ENCODE assay signal across 30 cellular contexts in the genomic region with DNA sequence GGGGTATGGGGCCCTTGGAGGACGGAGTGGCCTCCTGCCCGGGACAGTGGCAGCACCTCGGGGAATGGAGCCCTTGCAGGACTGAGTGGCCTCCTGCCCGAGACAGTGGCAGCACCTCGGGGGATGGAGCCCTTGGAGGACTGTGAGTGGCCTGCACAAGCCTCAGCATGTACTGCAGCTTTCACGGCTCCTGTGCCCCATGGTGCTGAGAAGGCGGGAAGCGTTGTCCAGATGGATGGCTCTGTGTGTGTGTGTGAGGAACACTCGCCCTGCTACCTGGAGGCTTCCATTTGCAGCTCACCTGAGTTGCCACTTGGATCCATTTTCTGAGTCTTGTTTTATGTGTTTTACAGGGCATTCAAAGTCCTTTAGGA.
"Had no signal": no experiment of that assay in that cellular context is flagged by ENCODE, and none has a peak within 500 bp of the region (broad histone marks: within the 10 kb centered on the region; RNA-seq: fewer than 3 reads in every experiment).

No MANE protein-coding gene starts in this region.

- H3K27ac ChIP-seq: ascending aorta, breast epithelium, cardiac muscle cell, colonic mucosa, dorsolateral prefrontal cortex, esophagus muscularis mucosa, foreskin keratinocyte, gastrocnemius medialis, heart left ventricle had no signal

- H3K36me3 Mint-ChIP-seq: activated CD4-positive, alpha-beta memory T cell treated with anti-CD3 and anti-CD28 coated beads for 36 hours; activated naive CD4-positive, alpha-beta T cell treated with anti-CD3 and anti-CD28 coated beads, Interleukin-2, amount 10 ng/mL, durations not matched to agents 7 days and 5 days; activated naive CD4-positive, alpha-beta T cell treated with anti-CD3 and anti-CD28 coated beads, Interleukin-2, amount 50 U/mL, for 72 hours; activated naive CD8-positive, alpha-beta T cell treated with anti-CD3 and anti-CD28 coated beads, Interleukin-2, amount 10 ng/mL, durations not matched to agents 7 days and 5 days; brain had no signal

- DNase-seq: activated CD4-positive, alpha-beta memory T cell treated with anti-CD3 and anti-CD28 coated beads for 36 hours; activated CD4-positive, alpha-beta T cell treated with anti-CD3 and anti-CD28 coated beads for 36 hours; activated CD4-positive, alpha-beta T cell treated with anti-CD3 and anti-CD28 coated beads, Interleukin-2, amount 10 ng/mL, durations not matched to agents 24 days and 14 days; activated CD4-positive, CD25-positive, alpha-beta regulatory T cell; activated CD4-positive, CD25-positive, alpha-beta regulatory T cell treated with anti-CD3 and anti-CD28 coated beads, Interleukin-2, amount 50 U/mL, for 72 hours; activated CD8-positive, alpha-beta T cell treated with anti-CD3 and anti-CD28 coated beads, Interleukin-2, amount 10 ng/mL, durations not matched to agents 7 days and 5 days; activated effector memory CD4-positive, alpha-beta T cell treated with anti-CD3 and anti-CD28 coated beads, Interleukin-2, amount 50 U/mL, for 16 hours; activated naive CD4-positive, alpha-beta T cell; activated naive CD4-positive, alpha-beta T cell treated with anti-CD3 and anti-CD28 coated beads, Interleukin-2, amount 10 ng/mL, durations not matched to agents 7 days and 5 days; activated naive CD8-positive, alpha-beta T cell treated with anti-CD3 and anti-CD28 coated beads, Interleukin-2, amount 10 ng/mL, durations not matched to agents 7 days and 5 days; activated T-cell treated with anti-CD3 and anti-CD28 coated beads, Interleukin-2, amount 50 U/mL, for 4 hours; central memory CD4-positive, alpha-beta T cell; cerebellar nuclear complex; colonic mucosa; effector memory CD4-positive, alpha-beta T cell; erythroblast; foreskin keratinocyte; gastrocnemius medialis; glutamatergic neuron; T-helper 2 cell had no signal

- H3K9me3 ChIP-seq: ascending aorta, colonic mucosa, gastrocnemius medialis had no signal

- H3K27ac Mint-ChIP-seq: activated CD4-positive, alpha-beta memory T cell treated with anti-CD3 and anti-CD28 coated beads for 36 hours; activated CD4-positive, alpha-beta T cell treated with anti-CD3 and anti-CD28 coated beads for 36 hours; activated CD4-positive, alpha-beta T cell treated with anti-CD3 and anti-CD28 coated beads, Interleukin-2, amount 10 ng/mL, durations not matched to agents 24 days and 14 days; activated CD8-positive, alpha-beta T cell treated with anti-CD3 and anti-CD28 coated beads, Interleukin-2, amount 10 ng/mL, durations not matched to agents 7 days and 5 days; activated naive CD4-positive, alpha-beta T cell treated with anti-CD3 and anti-CD28 coated beads, Interleukin-2, amount 10 ng/mL, durations not matched to agents 7 days and 5 days; activated naive CD4-positive, alpha-beta T cell treated with anti-CD3 and anti-CD28 coated beads, Interleukin-2, amount 50 U/mL, for 72 hours; activated naive CD8-positive, alpha-beta T cell treated with anti-CD3 and anti-CD28 coated beads, Interleukin-2, amount 10 ng/mL, durations not matched to agents 7 days and 5 days; activated T-helper 17 cell treated with anti-CD3 and anti-CD28 coated beads, Interleukin-2, amount 50 U/mL, for 72 hours; dendritic cell treated with granulocyte-macrophage colony-stimulating factor and Interleukin-4, amounts not matched to agents 40 ng/mL and 50 ng/mL, for 4 days had no signal

- H3K4me3 ChIP-seq: ascending aorta, breast epithelium, cardiac muscle cell, colonic mucosa, dorsolateral prefrontal cortex, esophagus muscularis mucosa, gastrocnemius medialis, heart left ventricle had no signal

- ATAC-seq: activated CD4-positive, alpha-beta T cell treated with anti-CD3 and anti-CD28 coated beads for 36 hours; activated CD8-positive, alpha-beta T cell treated with anti-CD3 and anti-CD28 coated beads, Interleukin-2, amount 10 ng/mL, durations not matched to agents 7 days and 5 days; activated naive CD4-positive, alpha-beta T cell treated with anti-CD3 and anti-CD28 coated beads, Interleukin-2, amount 50 U/mL, for 72 hours; activated T-cell treated with anti-CD3 and anti-CD28 coated beads, Interleukin-2, amount 50 U/mL, for 4 hours; activated T-helper 17 cell treated with anti-CD3 and anti-CD28 coated beads, Interleukin-2, amount 50 U/mL, for 72 hours; foreskin keratinocyte; gastrocnemius medialis had no signal

- H3K9me3 Mint-ChIP-seq: activated CD4-positive, alpha-beta T cell treated with anti-CD3 and anti-CD28 coated beads, Interleukin-2, amount 10 ng/mL, durations not matched to agents 24 days and 14 days had no signal

- H3K27me3 ChIP-seq: ascending aorta, colonic mucosa, foreskin keratinocyte, gastrocnemius medialis had no signal

- H3K27me3 Mint-ChIP-seq: activated CD4-positive, alpha-beta T cell treated with anti-CD3 and anti-CD28 coated beads, Interleukin-2, amount 10 ng/mL, durations not matched to agents 24 days and 14 days; activated naive CD4-positive, alpha-beta T cell treated with anti-CD3 and anti-CD28 coated beads, Interleukin-2, amount 10 ng/mL, durations not matched to agents 7 days and 5 days; activated naive CD8-positive, alpha-beta T cell treated with anti-CD3 and anti-CD28 coated beads, Interleukin-2, amount 10 ng/mL, durations not matched to agents 7 days and 5 days; dendritic cell treated with granulocyte-macrophage colony-stimulating factor and Interleukin-4, amounts not matched to agents 40 ng/mL and 50 ng/mL, for 4 days had no signal

- H3K4me3 Mint-ChIP-seq: activated CD4-positive, alpha-beta memory T cell treated with anti-CD3 and anti-CD28 coated beads for 36 hours; activated CD4-positive, alpha-beta T cell treated with anti-CD3 and anti-CD28 coated beads for 36 hours; activated CD4-positive, alpha-beta T cell treated with anti-CD3 and anti-CD28 coated beads, Interleukin-2, amount 10 ng/mL, durations not matched to agents 24 days and 14 days; activated CD8-positive, alpha-beta T cell treated with anti-CD3 and anti-CD28 coated beads, Interleukin-2, amount 10 ng/mL, durations not matched to agents 7 days and 5 days; activated naive CD4-positive, alpha-beta T cell treated with anti-CD3 and anti-CD28 coated beads, Interleukin-2, amount 10 ng/mL, durations not matched to agents 7 days and 5 days; activated naive CD8-positive, alpha-beta T cell treated with anti-CD3 and anti-CD28 coated beads, Interleukin-2, amount 10 ng/mL, durations not matched to agents 7 days and 5 days; activated T-cell treated with anti-CD3 and anti-CD28 coated beads, Interleukin-2, amount 50 U/mL, for 4 hours; activated T-helper 17 cell treated with anti-CD3 and anti-CD28 coated beads, Interleukin-2, amount 50 U/mL, for 72 hours; brain; dendritic cell treated with granulocyte-macrophage colony-stimulating factor and Interleukin-4, amounts not matched to agents 40 ng/mL and 50 ng/mL, for 4 days had no signal

- H3K36me3 ChIP-seq: ascending aorta, breast epithelium, cardiac muscle cell, colonic mucosa, esophagus muscularis mucosa, gastrocnemius medialis, heart left ventricle had no signal

- H3K4me1 ChIP-seq: ascending aorta, breast epithelium, colonic mucosa, foreskin keratinocyte, gastrocnemius medialis had no signal

- H3K4me1 Mint-ChIP-seq: activated CD4-positive, alpha-beta T cell treated with anti-CD3 and anti-CD28 coated beads for 36 hours; activated CD4-positive, alpha-beta T cell treated with anti-CD3 and anti-CD28 coated beads, Interleukin-2, amount 10 ng/mL, durations not matched to agents 24 days and 14 days; activated naive CD8-positive, alpha-beta T cell treated with anti-CD3 and anti-CD28 coated beads, Interleukin-2, amount 10 ng/mL, durations not matched to agents 7 days and 5 days; activated T-helper 17 cell treated with anti-CD3 and anti-CD28 coated beads, Interleukin-2, amount 50 U/mL, for 72 hours had no signal
